18 cellular contexts compared by ENCODE assay signal in genomic region chr14:100710391-100711116, GRCh38. TPM values are rescaled to one million over a fixed set of nuclear protein-coding genes. Genes with fewer than 3 reads are reported as not detected.
A peak's percentile ranks its signal among the peaks of the same experiment; 100 is the strongest.
DNase-seq lines count a peak whose midpoint lies in the region; ATAC-seq and TF ChIP-seq lines count a peak whose summit lies in the region.
"Had no signal": no experiment of that assay in that cellular context is flagged by ENCODE, and none has a peak within 500 bp of the region (broad histone marks: within the 10 kb centered on the region; RNA-seq: fewer than 3 reads in every experiment).

No MANE protein-coding gene starts in this region.

- H3K4me1 ChIP-seq in BLaER1 treated with 17β-estradiol and CSF1 and Interleukin-3, amounts not matched to agents 10 nM and 100 nM = peaks cover 62 to 78% (median 75%) of the 10 kb centered on the region in 10 experiments
- peaks cover 27% of the 10 kb centered on the region for H3K4me1 ChIP-seq in mesenchymal stem cell (ENCODE audit: control insufficient read depth, insufficient read depth, low read depth, low read length)
- peaks cover 20 to 27% of the 10 kb centered on the region in 2 experiments for H3K4me1 ChIP-seq in trophoblast cell (ENCODE audit: control insufficient read depth in 1 of 2, insufficient read depth in 2 of 2, low read length in 2 of 2)
- H3K4me1 ChIP-seq: A549 had no signal

- H3K9me3 ChIP-seq in BLaER1 treated with 17β-estradiol and CSF1 and Interleukin-3, amounts not matched to agents 10 nM and 100 nM (replicated peaks in 1 of 11) = peaks cover 0 to 3% (median 0%) of the 10 kb centered on the region in 11 experiments; a peak in 6 of 22 replicates
- no peaks in the 10 kb centered on the region for H3K9me3 ChIP-seq in mesenchymal stem cell (ENCODE audit: control insufficient read depth, low read length)
- peaks cover 2% of the 10 kb centered on the region for H3K9me3 ChIP-seq in trophoblast cell (ENCODE audit: insufficient read depth, low read depth, low read length)
- H3K9me3 ChIP-seq: A549, MG63 had no signal

- CTCF ChIA-PET in WTC11 (lab: Charles Lee) = interaction anchor here (0.6 to 3.8 kb wide), 42 partner anchors 8 to 1950 kb away, joined by 3 to 39 read pairs (median 4); no protein-coding TSS in a partner anchor

- no peaks in the 10 kb centered on the region for H3K36me3 Mint-ChIP-seq in WTC11

- H3K79me1 ChIP-seq in mesenchymal stem cell (replicated peaks; ENCODE audit: low read length, poor library complexity, severe bottlenecking) = no peaks in the 10 kb centered on the region
- peaks cover 15% of the 10 kb centered on the region for H3K79me1 ChIP-seq in trophoblast cell (ENCODE audit: low read length)

- peaks cover 0 to 30% (median 3%) of the 10 kb centered on the region in 11 experiments; a peak in 7 of 22 replicates for H4K20me1 ChIP-seq in BLaER1 treated with 17β-estradiol and CSF1 and Interleukin-3, amounts not matched to agents 10 nM and 100 nM

- no peak overlapping the region for H4K12ac ChIP-seq in trophoblast cell (ENCODE audit: low read depth, low read length)

- ATAC-seq in WTC11 = no peak
- no peak for ATAC-seq in GM19395 (IDR thresholded peaks at IDR 0.05; ENCODE audit: unreplicated experiment)

- peak overlapping the region; percentile 31; the same call in 1 of the 2 replicates for H3K4me3 Mint-ChIP-seq in WTC11
- H3K4me3 Mint-ChIP-seq: CD4-positive, alpha-beta T cell had no signal

- no peaks in the 10 kb centered on the region for H3K36me3 ChIP-seq in BLaER1 treated with 17β-estradiol and CSF1 and Interleukin-3, amounts not matched to agents 10 nM and 100 nM
- no peaks in the 10 kb centered on the region for H3K36me3 ChIP-seq in mesenchymal stem cell (ENCODE audit: control insufficient read depth in 1 of 2, insufficient read depth in 2 of 2, low read depth in 1 of 2, low read length in 2 of 2)
- H3K36me3 ChIP-seq in trophoblast cell (ENCODE audit: control insufficient read depth in 1 of 2, insufficient read depth in 2 of 2, low read length in 2 of 2) = no peaks in the 10 kb centered on the region
- H3K36me3 ChIP-seq: MG63 had no signal

- H2BK15ac ChIP-seq in mesenchymal stem cell (ENCODE audit: low read depth, poor library complexity, severe bottlenecking) = no peak overlapping the region

- H4K8ac ChIP-seq in mesenchymal stem cell (ENCODE audit: low read length) = no peak overlapping the region
- no peak overlapping the region for H4K8ac ChIP-seq in trophoblast cell (ENCODE audit: low read depth, low read length)

- H2BK120ac ChIP-seq in mesenchymal stem cell (ENCODE audit: low read depth, low read length) (no peak overlapping the region), trophoblast cell (ENCODE audit: insufficient read depth, low read length, poor library complexity) (peak overlapping the region; percentile 20)

- TF ChIP-seq CTCF in WTC11 (IDR thresholded peaks at IDR 0.05) = no peak

- H2AFZ ChIP-seq in mesenchymal stem cell (ENCODE audit: low read depth, low read length) = no peak overlapping the region
- H2AFZ ChIP-seq in trophoblast cell (ENCODE audit: insufficient read depth, low read length, poor library complexity) = no peak overlapping the region

- no peaks in the 10 kb centered on the region for H3K9me3 Mint-ChIP-seq in WTC11
- H3K9me3 Mint-ChIP-seq: CD4-positive, alpha-beta T cell had no signal

- no peaks in the 10 kb centered on the region for H3K79me2 ChIP-seq in trophoblast cell (ENCODE audit: control insufficient read depth, insufficient read depth, low read length, poor library complexity)

- H3K4ac ChIP-seq in mesenchymal stem cell (ENCODE audit: low read depth in 1 of 2, low read length in 2 of 2) (peak overlapping the region in 1 of 2 experiments; percentile 17), trophoblast cell (ENCODE audit: low read depth, low read length) (no peak overlapping the region)

- H3K23ac ChIP-seq in mesenchymal stem cell (ENCODE audit: low read length in 2 of 2) (no peak overlapping the region), trophoblast cell (ENCODE audit: low read length) (no peak overlapping the region)

- peak overlapping the region in 1 of 2 experiments; percentile 63 for H3K14ac ChIP-seq in mesenchymal stem cell (ENCODE audit: low read length in 2 of 2)
- H3K14ac ChIP-seq in trophoblast cell (ENCODE audit: low read length) = no peak overlapping the region

- H3K27me3 ChIP-seq in BLaER1 treated with 17β-estradiol and CSF1 and Interleukin-3, amounts not matched to agents 10 nM and 100 nM = peaks cover 32 to 66% (median 51%) of the 10 kb centered on the region in 11 experiments; a peak in 21 of 22 replicates
- peaks cover 0 to 65% of the 10 kb centered on the region in 2 experiments for H3K27me3 ChIP-seq in mesenchymal stem cell (ENCODE audit: control insufficient read depth in 1 of 2, insufficient read depth in 1 of 2, low read length in 2 of 2)
- no peaks in the 10 kb centered on the region for H3K27me3 ChIP-seq in trophoblast cell (ENCODE audit: insufficient read depth, low read length)
- H3K27me3 ChIP-seq: MG63 had no signal

- POLR2A ChIA-PET in WTC11 (lab: Charles Lee) = no interaction called here

- WGBS in mesenchymal stem cell = 78% methylated on average over 19 of the region's 22 CpGs
- WGBS in trophoblast cell (ENCODE audit: extremely low coverage, insufficient coverage, insufficient read length) = no CpG with 5 or more reads among the region's 22 CpGs

- peak overlapping the region in 10 of 11 experiments; percentile 38 to 75 (median 64); a peak in 15 of 22 replicates for H3K9ac ChIP-seq in BLaER1 treated with 17β-estradiol and CSF1 and Interleukin-3, amounts not matched to agents 10 nM and 100 nM
- H3K9ac ChIP-seq in mesenchymal stem cell (ENCODE audit: low read length) (no peak overlapping the region), trophoblast cell (ENCODE audit: low read length) (no peak overlapping the region)
- H3K9ac ChIP-seq: GM23248, KMS-11 had no signal

- H2BK5ac ChIP-seq in mesenchymal stem cell (ENCODE audit: low read depth, low read length, poor library complexity, severe bottlenecking) (no peak overlapping the region), trophoblast cell (ENCODE audit: low read depth, low read length, poor library complexity) (peak overlapping the region; percentile 17)

- peak overlapping the region in 9 of 11 experiments; percentile 51 to 86 (median 77); a peak in 15 of 22 replicates for H3K27ac ChIP-seq in BLaER1 treated with 17β-estradiol and CSF1 and Interleukin-3, amounts not matched to agents 10 nM and 100 nM
- H3K27ac ChIP-seq in mesenchymal stem cell (ENCODE audit: low read length, poor library complexity, severe bottlenecking) (no peak overlapping the region), trophoblast cell (ENCODE audit: low read depth, low read length) (no peak overlapping the region)
- H3K27ac ChIP-seq: GM23248, KMS-11 had no signal

- peak overlapping the region in 3 of 10 experiments; percentile 18 to 40 (median 21); a peak in 4 of 20 replicates for H3K4me3 ChIP-seq in BLaER1 treated with 17β-estradiol and CSF1 and Interleukin-3, amounts not matched to agents 10 nM and 100 nM
- H3K4me3 ChIP-seq in mesenchymal stem cell (ENCODE audit: insufficient read depth in 1 of 2, low read depth in 1 of 2, low read length in 2 of 2) = no peak overlapping the region
- H3K4me3 ChIP-seq in trophoblast cell (ENCODE audit: low read depth, low read length) = no peak overlapping the region
- H3K4me3 ChIP-seq: A549, MG63 had no signal

- H3K27me3 Mint-ChIP-seq in WTC11 (ENCODE audit: low read depth) = peaks cover 21% of the 10 kb centered on the region

- no peak overlapping the region for H3K27ac Mint-ChIP-seq in WTC11
- H3K27ac Mint-ChIP-seq: CD4-positive, alpha-beta T cell had no signal

- H2AK5ac ChIP-seq in mesenchymal stem cell (ENCODE audit: low read length, severe bottlenecking) = no peak overlapping the region
- no peak overlapping the region for H2AK5ac ChIP-seq in trophoblast cell (ENCODE audit: low read length)

- H3K18ac ChIP-seq in mesenchymal stem cell (ENCODE audit: low read depth in 1 of 2, low read length in 2 of 2) (peak overlapping the region in 1 of 2 experiments; percentile 7), trophoblast cell (ENCODE audit: low read length) (no peak overlapping the region)

- H3K4me1 Mint-ChIP-seq in WTC11 = peaks cover 27% of the 10 kb centered on the region

- peak overlapping the region; percentile 72 to 99 (median 92) for H3K4me2 ChIP-seq in BLaER1 treated with 17β-estradiol and CSF1 and Interleukin-3, amounts not matched to agents 10 nM and 100 nM
- no peak overlapping the region for H3K4me2 ChIP-seq in mesenchymal stem cell (ENCODE audit: low read length, poor library complexity, severe bottlenecking)
- no peak overlapping the region for H3K4me2 ChIP-seq in trophoblast cell (ENCODE audit: low read length)
- H3K4me2 ChIP-seq: KMS-11 had no signal

- peak overlapping the region; percentile 20 to 74 for H2BK12ac ChIP-seq in mesenchymal stem cell (ENCODE audit: low read length in 2 of 2)
- H2BK12ac ChIP-seq in trophoblast cell (ENCODE audit: low read length) = no peak overlapping the region

- DNase-seq in WTC11 (ENCODE audit: low spot score) = no peak
- DNase-seq in mesenchymal stem cell = no peak
- no peak for DNase-seq in trophoblast cell
- DNase-seq in activated CD4-positive, alpha-beta T cell treated with anti-CD3 and anti-CD28 coated beads for 1 hour = no peak
- no peak for DNase-seq in activated CD4-positive, CD25-positive, alpha-beta regulatory T cell treated with anti-CD3 and anti-CD28 coated beads, Interleukin-2, amount 50 U/mL, for 72 hours
- DNase-seq in COR-L47 (lab: John Stamatoyannopoulos, UW) = no peak
- DNase-seq: DMS79, MG63, NCI-H1417, NCI-H2029, NCI-H510A treated with DMSO at 0.1 percent for 48 hours, SIG-M5 had no signal

- H4K91ac ChIP-seq in mesenchymal stem cell (ENCODE audit: low read length) (peak overlapping the region; percentile 22), trophoblast cell (ENCODE audit: low read depth, low read length) (peak overlapping the region; percentile 34)

TF ChIP-seq in WTC11, 78 proteins besides CTCF, POLR2A, EP300 and RAD21:
- no peak for TF ChIP-seq ZBTB21 (CRISPR knock-in tag; IDR thresholded peaks at IDR 0.05; ENCODE audit: borderline replicate concordance)
- TF ChIP-seq JUN (CRISPR knock-in tag; IDR thresholded peaks at IDR 0.05) = no peak
- no peak for TF ChIP-seq TEAD1 (CRISPR knock-in tag; IDR thresholded peaks at IDR 0.05)
- TF ChIP-seq MXD4 (CRISPR knock-in tag; IDR thresholded peaks at IDR 0.05; ENCODE audit: borderline replicate concordance) = no peak
- no peak for TF ChIP-seq TEAD4 (CRISPR knock-in tag; IDR thresholded peaks at IDR 0.05)
- TF ChIP-seq ESRRA (CRISPR knock-in tag; IDR thresholded peaks at IDR 0.05; ENCODE audit: borderline replicate concordance) = no peak

RNA-seq across cellular contexts. Expression of gene DLK1, which starts 16.1 kb away (rescaled TPM):
- total RNA-seq in WTC11 (2021) = 3.0 to 3.3 TPM (median 3.1 TPM) in 3 replicates
- 80.9 TPM for polyA plus RNA-seq in mesenchymal stem cell (2013, experiment 1 of 2)
- polyA plus RNA-seq in mesenchymal stem cell (2013, experiment 2 of 2) = 81.8 TPM
- polyA plus RNA-seq in trophoblast cell (2013) = 2.7 and 4.0 TPM in 2 replicates
- total RNA-seq: CD4-positive, alpha-beta T cell; GM23248 had no signal
- polyA plus RNA-seq: GM23248 had no signal

Comparison
In these comparisons a context has a peak if more than half of its experiments do, and no peak if none do; other contexts are left out.
1. H3K27ac ChIP-seq: peak in BLaER1 treated with 17β-estradiol and CSF1 and Interleukin-3, amounts not matched to agents 10 nM and 100 nM (9 of 11); none in mesenchymal stem cell (single experiment) and trophoblast cell (single experiment).
2. H3K4me2 ChIP-seq: peak in BLaER1 treated with 17β-estradiol and CSF1 and Interleukin-3, amounts not matched to agents 10 nM and 100 nM (11 of 11); none in mesenchymal stem cell (single experiment) and trophoblast cell (single experiment).
3. H3K9ac ChIP-seq: peak in BLaER1 treated with 17β-estradiol and CSF1 and Interleukin-3, amounts not matched to agents 10 nM and 100 nM (10 of 11); none in mesenchymal stem cell (single experiment) and trophoblast cell (single experiment).